11 cellular contexts compared by ENCODE assay signal in genomic region chr2:36478332-36478738, GRCh38.
A peak's percentile ranks its signal among the peaks of the same experiment; 100 is the strongest.
DNase-seq lines count a peak whose midpoint lies in the region; ATAC-seq and TF ChIP-seq lines count a peak whose summit lies in the region.
"Had no signal": no experiment of that assay in that cellular context is flagged by ENCODE, and none has a peak within 500 bp of the region (broad histone marks: within the 10 kb centered on the region; RNA-seq: fewer than 3 reads in every experiment).

No MANE protein-coding gene starts in this region.

- no peaks in the 10 kb centered on the region for H3K4me1 Mint-ChIP-seq in CD8-positive, alpha-beta memory T cell
- peaks cover 60% of the 10 kb centered on the region for H3K4me1 Mint-ChIP-seq in osteocyte (ENCODE audit: unreplicated experiment)
- no peaks in the 10 kb centered on the region for H3K4me1 Mint-ChIP-seq in stimulated activated effector memory CD8-positive, alpha-beta T cell treated with anti-CD3 and anti-CD28 coated beads, Interleukin-12 subunit alpha, Interleukin-12 subunit beta, amount 100 ng/mL, for 72 hours

- H4K20me1 ChIP-seq in fibroblast of lung (ENCODE audit: control insufficient read depth, extremely low read depth, insufficient read depth, low read length): no peaks in the 10 kb centered on the region

- H3K79me2 ChIP-seq in fibroblast of lung (ENCODE audit: control insufficient read depth, insufficient read depth, low read length): peaks cover 57% of the 10 kb centered on the region

- no peak overlapping the region for H3K4me3 ChIP-seq in CD8-positive, alpha-beta memory T cell (ENCODE audit: low read length)
- no peak overlapping the region for H3K4me3 ChIP-seq in fibroblast of lung (replicated peaks in 1 of 4; ENCODE audit: control extremely low read depth in 1 of 4, insufficient read depth in 1 of 4, low read depth in 3 of 4, low read length in 4 of 4)

- H3K4me1 ChIP-seq in CD8-positive, alpha-beta memory T cell (ENCODE audit: insufficient read depth, low read length): no peaks in the 10 kb centered on the region
- H3K4me1 ChIP-seq in fibroblast of lung (ENCODE audit: control insufficient read depth, extremely low read depth, insufficient read depth, low read length): peaks cover 39% of the 10 kb centered on the region

- TF ChIP-seq CTCF in fibroblast of lung (conservative IDR thresholded peaks at IDR 0.05 in 1 of 2, IDR thresholded peaks at IDR 0.05 in 1 of 2; ENCODE audit: low read depth in 1 of 2, low read length in 2 of 2): no peak
- no peak for TF ChIP-seq CTCF in osteocyte (IDR thresholded peaks at IDR 0.05)

- CTCF ChIA-PET in CD8-positive, alpha-beta memory T cell (lab: Charles Lee): no interaction called here

- H3K36me3 Mint-ChIP-seq in CD8-positive, alpha-beta memory T cell: peaks cover 42 to 75% (median 70%) of the 10 kb centered on the region in 3 donors
- H3K36me3 Mint-ChIP-seq in osteocyte (ENCODE audit: unreplicated experiment): peaks cover 69% of the 10 kb centered on the region
- peaks cover 61% of the 10 kb centered on the region for H3K36me3 Mint-ChIP-seq in stimulated activated effector memory CD8-positive, alpha-beta T cell treated with anti-CD3 and anti-CD28 coated beads, Interleukin-12 subunit alpha, Interleukin-12 subunit beta, amount 100 ng/mL, for 72 hours

- no peaks in the 10 kb centered on the region for H3K27me3 ChIP-seq in CD8-positive, alpha-beta memory T cell (ENCODE audit: insufficient read depth, low read length, poor library complexity, severe bottlenecking)
- no peaks in the 10 kb centered on the region for H3K27me3 ChIP-seq in fibroblast of lung (ENCODE audit: control insufficient read depth, insufficient read depth, low read length)

- H3K27ac Mint-ChIP-seq in CD8-positive, alpha-beta memory T cell: no peak overlapping the region
- H3K27ac Mint-ChIP-seq in osteocyte (ENCODE audit: unreplicated experiment): peak overlapping the region; percentile 92
- no peak overlapping the region for H3K27ac Mint-ChIP-seq in stimulated activated effector memory CD8-positive, alpha-beta T cell treated with anti-CD3 and anti-CD28 coated beads, Interleukin-12 subunit alpha, Interleukin-12 subunit beta, amount 100 ng/mL, for 72 hours

- ATAC-seq in GM21367 (IDR thresholded peaks at IDR 0.05; ENCODE audit: unreplicated experiment): no peak
- no peak for ATAC-seq in stimulated activated effector memory CD8-positive, alpha-beta T cell treated with anti-CD3 and anti-CD28 coated beads, Interleukin-12 subunit alpha, Interleukin-12 subunit beta, amount 100 ng/mL, for 72 hours

- POLR2A ChIA-PET in CD8-positive, alpha-beta memory T cell (lab: Charles Lee): no interaction called here

- peaks cover 23 to 35% (median 31%) of the 10 kb centered on the region in 5 donors for H3K9me3 Mint-ChIP-seq in CD8-positive, alpha-beta memory T cell
- H3K9me3 Mint-ChIP-seq in osteocyte (ENCODE audit: unreplicated experiment): peaks cover 15% of the 10 kb centered on the region
- peaks cover 13% of the 10 kb centered on the region for H3K9me3 Mint-ChIP-seq in stimulated activated effector memory CD8-positive, alpha-beta T cell treated with anti-CD3 and anti-CD28 coated beads, Interleukin-12 subunit alpha, Interleukin-12 subunit beta, amount 100 ng/mL, for 72 hours

- H3K27ac ChIP-seq in CD8-positive, alpha-beta memory T cell (ENCODE audit: low read depth, low read length): peak overlapping the region; percentile 27
- peak overlapping the region; percentile 83 for H3K27ac ChIP-seq in fibroblast of lung (ENCODE audit: insufficient read depth, low read length)

- H3K9me3 ChIP-seq in CD8-positive, alpha-beta memory T cell (ENCODE audit: low read length): peaks cover 18% of the 10 kb centered on the region
- H3K9me3 ChIP-seq in fibroblast of lung (ENCODE audit: control insufficient read depth, insufficient read depth, low read depth, low read length): peaks cover 1% of the 10 kb centered on the region

- H3K36me3 ChIP-seq in CD8-positive, alpha-beta memory T cell (ENCODE audit: insufficient read depth, low read length): no peaks in the 10 kb centered on the region
- peaks cover 27% of the 10 kb centered on the region for H3K36me3 ChIP-seq in fibroblast of lung (ENCODE audit: control insufficient read depth, insufficient read depth, low read length)

- no peak overlapping the region for H3K9ac ChIP-seq in fibroblast of lung (ENCODE audit: insufficient read depth, low read length)

- H2AFZ ChIP-seq in fibroblast of lung (ENCODE audit: low read length): no peak overlapping the region

- H3K4me3 Mint-ChIP-seq in CD8-positive, alpha-beta memory T cell: no peak overlapping the region
- no peak overlapping the region for H3K4me3 Mint-ChIP-seq in osteocyte (ENCODE audit: unreplicated experiment)
- H3K4me3 Mint-ChIP-seq in stimulated activated effector memory CD8-positive, alpha-beta T cell treated with anti-CD3 and anti-CD28 coated beads, Interleukin-12 subunit alpha, Interleukin-12 subunit beta, amount 100 ng/mL, for 72 hours: no peak overlapping the region

- no peak for DNase-seq in CD8-positive, alpha-beta memory T cell
- peak; percentile 65 for DNase-seq in RPMI8226
- DNase-seq in fibroblast of lung (ENCODE audit: low read depth in 2 of 2): peak; percentile 64 to 93
- no peak for DNase-seq in osteocyte (ENCODE audit: extremely low spot score, unreplicated experiment)
- DNase-seq in SIG-M5 treated with dmso at 0.1 percent for 504 hours (lab: John Stamatoyannopoulos, UW; ENCODE audit: unreplicated experiment): no peak
- DNase-seq in medulla oblongata (ENCODE audit: extremely low spot score): no peak
- DNase-seq in stimulated activated effector memory CD8-positive, alpha-beta T cell treated with anti-CD3 and anti-CD28 coated beads, Interleukin-12 subunit alpha, Interleukin-12 subunit beta, amount 100 ng/mL, for 72 hours (ENCODE audit: low spot score in 2 of 2): no peak
- DNase-seq: activated T-cell treated with anti-CD3 and anti-CD28 coated beads, Interleukin-2, amount 50 U/mL, for 48 hours; hypothalamus; SHP77 had no signal

- no peaks in the 10 kb centered on the region for H3K27me3 Mint-ChIP-seq in CD8-positive, alpha-beta memory T cell
- no peaks in the 10 kb centered on the region for H3K27me3 Mint-ChIP-seq in osteocyte (ENCODE audit: unreplicated experiment)

- no peak overlapping the region for H3K4me2 ChIP-seq in fibroblast of lung (ENCODE audit: extremely low read depth, insufficient read depth, low read length)

Comparison
In these comparisons a context has a peak if more than half of its experiments do, and no peak if none do; other contexts are left out.
1. DNase-seq: peak in RPMI8226 (single experiment) and fibroblast of lung (2 of 2); none in CD8-positive, alpha-beta memory T cell (0 of 5), osteocyte (single experiment), SIG-M5 treated with dmso at 0.1 percent for 504 hours (single experiment), medulla oblongata (single experiment) and stimulated activated effector memory CD8-positive, alpha-beta T cell treated with anti-CD3 and anti-CD28 coated beads, Interleukin-12 subunit alpha, Interleukin-12 subunit beta, amount 100 ng/mL, for 72 hours (0 of 2).